ENCODE assay signal across 8 cellular contexts in genomic region chr7:17680943-17681351, GRCh38.
DNase-seq lines count a peak whose midpoint lies in the region; ATAC-seq and TF ChIP-seq lines count a peak whose summit lies in the region.

No MANE protein-coding gene starts in this region.

- TF ChIP-seq CTCF in choroid plexus epithelial cell (conservative IDR thresholded peaks at IDR 0.05; ENCODE audit: low read depth, low read length) = peak; percentile 46

- H3K4me1 ChIP-seq in mesodermal cell (ENCODE audit: control insufficient read depth, insufficient read depth, low read length, poor library complexity, severe bottlenecking) = peaks cover 49% of the 10 kb centered on the region

- ATAC-seq in HG03175 (IDR thresholded peaks at IDR 0.05; ENCODE audit: unreplicated experiment) (no peak), GM18505 (IDR thresholded peaks at IDR 0.05; ENCODE audit: unreplicated experiment) (no peak)

- DNase-seq in ELR (ENCODE audit: low read depth) (peak; percentile 75), MV-4-11 (lab: John Stamatoyannopoulos, UW) (peak; percentile 10), choroid plexus epithelial cell (ENCODE audit: low read depth) (peak; percentile 64), posterior vena cava (ENCODE audit: low spot score) (no peak)
- no peak for DNase-seq in activated CD4-positive, alpha-beta T cell treated with anti-CD3 and anti-CD28 coated beads for 4 hours

- peak overlapping the region; percentile 86 for H3K27ac ChIP-seq in mesodermal cell (ENCODE audit: low read depth, low read length, severe bottlenecking)

- intact Hi-C loops in posterior vena cava (cut with DNase I) = loop anchor here in 1 of 2 donors (10.0 kb wide), 1 partner anchor 674 kb away; no protein-coding TSS in a partner anchor

- H3K36me3 ChIP-seq in mesodermal cell (ENCODE audit: control insufficient read depth, insufficient read depth, low read length) = no peaks in the 10 kb centered on the region

- WGBS in mesodermal cell (ENCODE audit: insufficient coverage in 2 of 2), 2 experiments = 49 to 53% methylated on average over 5 of the region's 5 CpGs

- no peak for TF ChIP-seq POLR2A in GM18505 (IDR thresholded peaks at IDR 0.05; ENCODE audit: borderline replicate concordance, extremely low read depth, insufficient read depth, insufficient read length)

- H3K4me3 ChIP-seq in choroid plexus epithelial cell (ENCODE audit: low read depth, low read length) = no peak overlapping the region
- H3K4me3 ChIP-seq in mesodermal cell (ENCODE audit: extremely low read depth, insufficient read depth, low read length, poor library complexity, severe bottlenecking) = no peak overlapping the region

- no peaks in the 10 kb centered on the region for H3K9me3 ChIP-seq in mesodermal cell (ENCODE audit: control insufficient read depth, low read length)

Comparison
In these comparisons a context has a peak if more than half of its experiments do, and no peak if none do; other contexts are left out.
1. DNase-seq: peak in ELR (single experiment), MV-4-11 (single experiment) and choroid plexus epithelial cell (single experiment); none in activated CD4-positive, alpha-beta T cell treated with anti-CD3 and anti-CD28 coated beads for 4 hours (0 of 2) and posterior vena cava (single experiment).